In the genomic region with DNA sequence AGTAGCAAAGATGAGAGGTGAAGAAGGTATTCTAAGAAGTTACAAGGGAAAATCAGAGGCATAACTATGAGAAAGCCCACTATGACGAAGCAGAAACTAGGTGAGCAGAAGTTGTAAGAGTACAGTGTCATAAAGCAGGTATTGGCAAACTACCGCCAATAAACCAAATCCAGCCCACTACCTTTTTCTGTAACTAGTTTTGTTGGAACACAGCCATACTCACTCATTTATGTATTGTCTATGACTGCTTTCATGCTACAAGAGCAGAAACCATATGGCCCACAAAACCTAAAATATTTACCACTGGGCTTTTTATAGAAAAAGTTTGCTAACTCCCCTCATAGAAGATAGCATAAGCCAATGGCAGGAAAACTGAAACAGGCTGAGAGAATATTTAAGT, we compare ENCODE assay signal across 1 cellular context.
TF ChIP-seq lines count a peak whose summit lies in the region.

No MANE protein-coding gene starts in this region.

TF ChIP-seq in GM12878, 131 proteins besides CTCF, POLR2A, EP300 and RAD21 (continued from another document):
- TF ChIP-seq, protein P1, sequence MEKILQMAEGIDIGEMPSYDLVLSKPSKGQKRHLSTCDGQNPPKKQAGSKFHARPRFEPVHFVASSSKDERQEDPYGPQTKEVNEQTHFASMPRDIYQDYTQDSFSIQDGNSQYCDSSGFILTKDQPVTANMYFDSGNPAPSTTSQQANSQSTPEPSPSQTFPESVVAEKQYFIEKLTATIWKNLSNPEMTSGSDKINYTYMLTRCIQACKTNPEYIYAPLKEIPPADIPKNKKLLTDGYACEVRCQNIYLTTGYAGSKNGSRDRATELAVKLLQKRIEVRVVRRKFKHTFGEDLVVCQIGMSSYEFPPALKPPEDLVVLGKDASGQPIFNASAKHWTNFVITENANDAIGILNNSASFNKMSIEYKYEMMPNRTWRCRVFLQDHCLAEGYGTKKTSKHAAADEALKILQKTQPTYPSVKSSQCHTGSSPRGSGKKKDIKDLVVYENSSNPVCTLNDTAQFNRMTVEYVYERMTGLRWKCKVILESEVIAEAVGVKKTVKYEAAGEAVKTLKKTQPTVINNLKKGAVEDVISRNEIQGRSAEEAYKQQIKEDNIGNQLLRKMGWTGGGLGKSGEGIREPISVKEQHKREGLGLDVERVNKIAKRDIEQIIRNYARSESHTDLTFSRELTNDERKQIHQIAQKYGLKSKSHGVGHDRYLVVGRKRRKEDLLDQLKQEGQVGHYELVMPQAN (conservative IDR thresholded peaks at IDR 0.05), result no peak
- TF ChIP-seq CREB1 (IDR thresholded peaks at IDR 0.05; ENCODE audit: low read depth) (peak; percentile 74), SP1 (IDR thresholded peaks at IDR 0.05; ENCODE audit: low read depth, low read length) (no peak), RUNX3 (IDR thresholded peaks at IDR 0.05; ENCODE audit: low read length) (peak; percentile 74)
- TF ChIP-seq, protein P2, sequence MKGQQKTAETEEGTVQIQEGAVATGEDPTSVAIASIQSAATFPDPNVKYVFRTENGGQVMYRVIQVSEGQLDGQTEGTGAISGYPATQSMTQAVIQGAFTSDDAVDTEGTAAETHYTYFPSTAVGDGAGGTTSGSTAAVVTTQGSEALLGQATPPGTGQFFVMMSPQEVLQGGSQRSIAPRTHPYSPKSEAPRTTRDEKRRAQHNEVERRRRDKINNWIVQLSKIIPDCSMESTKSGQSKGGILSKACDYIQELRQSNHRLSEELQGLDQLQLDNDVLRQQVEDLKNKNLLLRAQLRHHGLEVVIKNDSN (IDR thresholded peaks at IDR 0.05; ENCODE audit: borderline replicate concordance, extremely low read length, insufficient read depth, low read depth, low read length), result no peak
